ENCODE assay signal across 16 cellular contexts in the genomic region with DNA sequence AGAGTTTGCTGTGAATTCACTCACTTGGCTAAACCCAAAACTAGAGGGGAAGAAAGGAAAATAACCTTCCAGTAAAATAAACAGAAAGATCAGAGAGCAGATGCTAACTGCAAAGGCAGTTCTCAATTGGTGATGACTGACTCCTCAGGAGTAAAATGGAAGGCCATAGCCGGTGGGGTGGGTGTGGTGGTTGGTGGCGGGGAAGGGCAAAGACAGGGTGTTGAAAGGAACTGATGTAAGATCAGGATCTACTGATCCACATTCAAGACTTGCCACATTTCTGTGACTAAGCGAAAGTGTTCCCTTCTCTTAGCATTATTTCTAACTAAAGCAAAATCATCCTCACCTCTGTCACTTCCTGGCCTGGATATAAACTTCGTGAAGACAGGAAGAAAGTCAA. TPM values are rescaled to one million over a fixed set of nuclear protein-coding genes. Genes with fewer than 3 reads are reported as not detected.
DNase-seq lines count a peak whose midpoint lies in the region; ATAC-seq and TF ChIP-seq lines count a peak whose summit lies in the region.
"Had no signal": no experiment of that assay in that cellular context is flagged by ENCODE, and none has a peak within 500 bp of the region (broad histone marks: within the 10 kb centered on the region; RNA-seq: fewer than 3 reads in every experiment).

No MANE protein-coding gene starts in this region.

- H3K27ac ChIP-seq in CD4-positive, alpha-beta memory T cell (ENCODE audit: low read depth, low read length), result no peak overlapping the region
- H3K27ac ChIP-seq in naive thymus-derived CD4-positive, alpha-beta T cell (ENCODE audit: low read depth, low read length), result no peak overlapping the region
- H3K27ac ChIP-seq: BLaER1 treated with 17β-estradiol and CSF1 and Interleukin-3, amounts not matched to agents 10 nM and 100 nM had no signal

- H3K9me3 Mint-ChIP-seq in CD4-positive, alpha-beta memory T cell, result peaks cover 0 to 3% (median 0%) of the 10 kb centered on the region in 8 donors
- H3K9me3 Mint-ChIP-seq in activated naive CD8-positive, alpha-beta T cell (ENCODE audit: low read depth), result no peaks in the 10 kb centered on the region
- no peaks in the 10 kb centered on the region for H3K9me3 Mint-ChIP-seq in naive thymus-derived CD4-positive, alpha-beta T cell
- no peaks in the 10 kb centered on the region for H3K9me3 Mint-ChIP-seq in type B pancreatic cell
- no peaks in the 10 kb centered on the region for H3K9me3 Mint-ChIP-seq in activated CD8-positive, alpha-beta memory T cell treated with anti-CD3 and anti-CD28 coated beads, Interleukin-2, amount 10 ng/mL, durations not matched to agents 7 days and 5 days (ENCODE audit: low read depth)
- H3K9me3 Mint-ChIP-seq: WTC11 had no signal

- H3K27me3 ChIP-seq in CD4-positive, alpha-beta memory T cell (ENCODE audit: insufficient read depth, low read length), result no peaks in the 10 kb centered on the region
- H3K27me3 ChIP-seq in naive thymus-derived CD4-positive, alpha-beta T cell (ENCODE audit: control insufficient read depth in 2 of 2, insufficient read depth in 2 of 2, low read length in 2 of 2), result no peaks in the 10 kb centered on the region
- H3K27me3 ChIP-seq: BLaER1 treated with 17β-estradiol and CSF1 and Interleukin-3, amounts not matched to agents 10 nM and 100 nM; pancreas had no signal

- peak overlapping the region in 4 of 8 donors; percentile 23 to 53 (median 26) for H3K4me3 Mint-ChIP-seq in CD4-positive, alpha-beta memory T cell
- no peak overlapping the region for H3K4me3 Mint-ChIP-seq in activated naive CD8-positive, alpha-beta T cell
- peak overlapping the region in 9 of 10 donors; percentile 17 to 65 (median 45) for H3K4me3 Mint-ChIP-seq in naive thymus-derived CD4-positive, alpha-beta T cell
- H3K4me3 Mint-ChIP-seq in type B pancreatic cell, result no peak overlapping the region
- H3K4me3 Mint-ChIP-seq in activated CD8-positive, alpha-beta memory T cell treated with anti-CD3 and anti-CD28 coated beads, Interleukin-2, amount 10 ng/mL, durations not matched to agents 7 days and 5 days, result no peak overlapping the region
- H3K4me3 Mint-ChIP-seq: WTC11 had no signal

- POLR2A ChIA-PET in CD4-positive, alpha-beta memory T cell (lab: Charles Lee; ENCODE audit: partially characterized antibody), result interaction anchor here (1.0 to 7.3 kb wide), 6 partner anchors 8 to 89 kb away, joined by 3 to 86 read pairs (median 3); partner anchors contain the start of gene TC2N
- POLR2A ChIA-PET in naive thymus-derived CD4-positive, alpha-beta T cell (lab: Charles Lee), result interaction anchor here (0.7 to 9.9 kb wide), 10 partner anchors 9 to 64 kb away, joined by 3 to 131 read pairs (median 4); partner anchors contain the start of gene TC2N

- H3K9me3 ChIP-seq in CD4-positive, alpha-beta memory T cell (ENCODE audit: control insufficient read depth in 1 of 2, low read length in 2 of 2), result no peaks in the 10 kb centered on the region
- no peaks in the 10 kb centered on the region for H3K9me3 ChIP-seq in naive thymus-derived CD4-positive, alpha-beta T cell (ENCODE audit: control insufficient read depth in 2 of 3, low read length in 3 of 3)
- H3K9me3 ChIP-seq: BLaER1 treated with 17β-estradiol and CSF1 and Interleukin-3, amounts not matched to agents 10 nM and 100 nM; pancreas had no signal

- peaks cover 54% of the 10 kb centered on the region for H3K4me1 ChIP-seq in CD4-positive, alpha-beta memory T cell (ENCODE audit: insufficient read depth, low read length)
- peaks cover 33 to 37% of the 10 kb centered on the region in 2 donors for H3K4me1 ChIP-seq in naive thymus-derived CD4-positive, alpha-beta T cell (ENCODE audit: control insufficient read depth in 2 of 2, insufficient read depth in 2 of 2, low read length in 2 of 2)
- H3K4me1 ChIP-seq: BLaER1 treated with 17β-estradiol and CSF1 and Interleukin-3, amounts not matched to agents 10 nM and 100 nM had no signal

- DNase-seq in CD4-positive, alpha-beta memory T cell, result no peak
- DNase-seq in NCI-H460 (ENCODE audit: extremely low read depth, low read depth), result peak; percentile 26
- DNase-seq in naive thymus-derived CD4-positive, alpha-beta T cell, result peak in 2 of 9 donors; percentile 18 to 24
- DNase-seq in type B pancreatic cell (ENCODE audit: extremely low spot score, unreplicated experiment), result no peak
- no peak for DNase-seq in activated CD8-positive, alpha-beta memory T cell treated with anti-CD3 and anti-CD28 coated beads, Interleukin-2, amount 10 ng/mL, durations not matched to agents 7 days and 5 days
- DNase-seq in COLO668 (lab: John Stamatoyannopoulos, UW; ENCODE audit: unreplicated experiment), result no peak
- DNase-seq: activated effector memory CD4-positive, alpha-beta T cell treated with anti-CD3 and anti-CD28 coated beads, Interleukin-2, amount 50 U/mL, for 16 hours; central memory CD4-positive, alpha-beta T cell; islet precursor cell; NCI-H1417 treated with DMSO at 0.1 percent for 48 hours; pancreas had no signal

- H3K4me3 ChIP-seq in CD4-positive, alpha-beta memory T cell (ENCODE audit: low read length in 2 of 2), result no peak overlapping the region
- no peak overlapping the region for H3K4me3 ChIP-seq in naive thymus-derived CD4-positive, alpha-beta T cell (ENCODE audit: low read length)
- H3K4me3 ChIP-seq: BLaER1 treated with 17β-estradiol and CSF1 and Interleukin-3, amounts not matched to agents 10 nM and 100 nM; pancreas; smooth muscle cell had no signal

- H3K27me3 Mint-ChIP-seq in CD4-positive, alpha-beta memory T cell, result no peaks in the 10 kb centered on the region
- no peaks in the 10 kb centered on the region for H3K27me3 Mint-ChIP-seq in activated naive CD8-positive, alpha-beta T cell
- no peaks in the 10 kb centered on the region for H3K27me3 Mint-ChIP-seq in naive thymus-derived CD4-positive, alpha-beta T cell
- peaks cover 10% of the 10 kb centered on the region for H3K27me3 Mint-ChIP-seq in type B pancreatic cell
- no peaks in the 10 kb centered on the region for H3K27me3 Mint-ChIP-seq in activated CD8-positive, alpha-beta memory T cell treated with anti-CD3 and anti-CD28 coated beads, Interleukin-2, amount 10 ng/mL, durations not matched to agents 7 days and 5 days

- peak; percentile 57 for ATAC-seq in naive thymus-derived CD4-positive, alpha-beta T cell
- no peak for ATAC-seq in GM19452 (IDR thresholded peaks at IDR 0.05; ENCODE audit: unreplicated experiment)
- no peak for ATAC-seq in activated CD8-positive, alpha-beta memory T cell treated with anti-CD3 and anti-CD28 coated beads, Interleukin-2, amount 10 ng/mL, durations not matched to agents 7 days and 5 days
- ATAC-seq: pancreas had no signal

- no peak for TF ChIP-seq CTCF in type B pancreatic cell (conservative IDR thresholded peaks at IDR 0.05)

- peaks cover 27 to 67% (median 47%) of the 10 kb centered on the region in 4 donors for H3K4me1 Mint-ChIP-seq in CD4-positive, alpha-beta memory T cell
- peaks cover 59% of the 10 kb centered on the region for H3K4me1 Mint-ChIP-seq in activated naive CD8-positive, alpha-beta T cell (ENCODE audit: low read depth)
- peaks cover 30 to 77% (median 65%) of the 10 kb centered on the region in 7 donors for H3K4me1 Mint-ChIP-seq in naive thymus-derived CD4-positive, alpha-beta T cell
- H3K4me1 Mint-ChIP-seq in type B pancreatic cell (ENCODE audit: unreplicated experiment), result peaks cover 6% of the 10 kb centered on the region
- H3K4me1 Mint-ChIP-seq in activated CD8-positive, alpha-beta memory T cell treated with anti-CD3 and anti-CD28 coated beads, Interleukin-2, amount 10 ng/mL, durations not matched to agents 7 days and 5 days, result peaks cover 34% of the 10 kb centered on the region

- H3K36me3 ChIP-seq in CD4-positive, alpha-beta memory T cell (ENCODE audit: insufficient read depth, low read length), result no peaks in the 10 kb centered on the region
- H3K36me3 ChIP-seq in naive thymus-derived CD4-positive, alpha-beta T cell (ENCODE audit: control insufficient read depth in 2 of 3, insufficient read depth in 3 of 3, low read length in 3 of 3), result no peaks in the 10 kb centered on the region
- H3K36me3 ChIP-seq: BLaER1 treated with 17β-estradiol and CSF1 and Interleukin-3, amounts not matched to agents 10 nM and 100 nM; pancreas had no signal

- H3K27ac Mint-ChIP-seq in CD4-positive, alpha-beta memory T cell, result peak overlapping the region in 5 of 7 donors; percentile 8 to 62 (median 53)
- peak overlapping the region; percentile 85 for H3K27ac Mint-ChIP-seq in activated naive CD8-positive, alpha-beta T cell
- peak overlapping the region; percentile 38 to 90 (median 72) for H3K27ac Mint-ChIP-seq in naive thymus-derived CD4-positive, alpha-beta T cell
- no peak overlapping the region for H3K27ac Mint-ChIP-seq in type B pancreatic cell
- H3K27ac Mint-ChIP-seq in activated CD8-positive, alpha-beta memory T cell treated with anti-CD3 and anti-CD28 coated beads, Interleukin-2, amount 10 ng/mL, durations not matched to agents 7 days and 5 days, result no peak overlapping the region
- H3K27ac Mint-ChIP-seq: WTC11 had no signal

- H3K36me3 Mint-ChIP-seq in CD4-positive, alpha-beta memory T cell, result no peaks in the 10 kb centered on the region
- no peaks in the 10 kb centered on the region for H3K36me3 Mint-ChIP-seq in activated naive CD8-positive, alpha-beta T cell
- peaks cover 0 to 7% (median 0%) of the 10 kb centered on the region in 5 donors for H3K36me3 Mint-ChIP-seq in naive thymus-derived CD4-positive, alpha-beta T cell
- H3K36me3 Mint-ChIP-seq in type B pancreatic cell, result no peaks in the 10 kb centered on the region
- H3K36me3 Mint-ChIP-seq in activated CD8-positive, alpha-beta memory T cell treated with anti-CD3 and anti-CD28 coated beads, Interleukin-2, amount 10 ng/mL, durations not matched to agents 7 days and 5 days, result peaks cover 1% of the 10 kb centered on the region
- H3K36me3 Mint-ChIP-seq: WTC11 had no signal

- CTCF ChIA-PET in CD4-positive, alpha-beta memory T cell (lab: Charles Lee; ENCODE audit: partially characterized antibody), result interaction anchor here (0.8 to 7.9 kb wide), 5 partner anchors 10 to 54 kb away, joined by 3 to 46 read pairs (median 16); partner anchors contain the start of gene TC2N
- CTCF ChIA-PET in naive thymus-derived CD4-positive, alpha-beta T cell (lab: Charles Lee), result interaction anchor here (0.8 to 1.1 kb wide), 4 partner anchors 8 to 244 kb away, joined by 3 read pairs; partner anchors contain the start of gene TC2N
- CTCF ChIA-PET in activated CD8-positive, alpha-beta memory T cell treated with anti-CD3 and anti-CD28 coated beads, Interleukin-2, amount 10 ng/mL, durations not matched to agents 7 days and 5 days (lab: Charles Lee), result interaction anchor here (2.2 to 2.3 kb wide), 2 partner anchors 18 to 29 kb away, joined by 7 to 8 read pairs; no protein-coding TSS in a partner anchor

- intact Hi-C loops in CD4-positive, alpha-beta memory T cell (cut with micrococcal nuclease), result loop anchor here (5.0 kb wide), 2 partner anchors 56 to 106 kb away; no protein-coding TSS in a partner anchor
- intact Hi-C loops in naive thymus-derived CD4-positive, alpha-beta T cell (cut with micrococcal nuclease), result loop anchor here (5.0 to 10.0 kb wide), 2 partner anchors 59 to 176 kb away; no protein-coding TSS in a partner anchor

RNA-seq across cellular contexts. Expression of gene TC2N, which starts 26.3 kb away (rescaled TPM):
- total RNA-seq in CD4-positive, alpha-beta memory T cell, result 100 to 1,000 TPM; 320 to 325 TPM
- 100 to 1,000 TPM; 234 to 261 TPM for polyA plus RNA-seq in CD4-positive, alpha-beta memory T cell
- total RNA-seq in NCI-H460 (2014; rRNA removed; shearing (Covaris generic)), result 13.0 and 14.8 TPM in 2 replicates
- polyA plus RNA-seq in NCI-H460 (2014; cell fraction: nucleus; rRNA removed), result 15.7 and 23.2 TPM in 2 replicates
- 100 to 1,000 TPM; 158 to 301 (median 246) TPM for total RNA-seq in naive thymus-derived CD4-positive, alpha-beta T cell
- polyA plus RNA-seq in naive thymus-derived CD4-positive, alpha-beta T cell, result 100 to 1,000 TPM; 167 to 193 TPM
- total RNA-seq in type B pancreatic cell (ENCODE audit: low replicate concordance), result 19.4 and 42.2 TPM in 2 replicates
- total RNA-seq in activated CD8-positive, alpha-beta memory T cell treated with anti-CD3 and anti-CD28 coated beads, Interleukin-2, amount 10 ng/mL, durations not matched to agents 7 days and 5 days, result 10 to 100 TPM; 46.3 to 86.0 TPM

RNA-seq across cellular contexts. Expression of gene FBLN5, which starts 53.8 kb away (rescaled TPM):
- 1 to 10 TPM; 7.9 to 8.0 TPM for total RNA-seq in CD4-positive, alpha-beta memory T cell
- polyA plus RNA-seq in CD4-positive, alpha-beta memory T cell, result 10 to 100 TPM; 23.7 TPM
- 2.0 and 2.4 TPM in 2 replicates for total RNA-seq in NCI-H460 (2014; rRNA removed; shearing (Covaris generic))
- 1.2 and 1.9 TPM in 2 replicates for polyA plus RNA-seq in NCI-H460 (2014; cell fraction: nucleus; rRNA removed)
- 10 to 100 TPM in 2 of 5 experiments, 1 to 10 TPM in 3; 2.9 to 11.7 (median 7.2) TPM for total RNA-seq in naive thymus-derived CD4-positive, alpha-beta T cell
- polyA plus RNA-seq in naive thymus-derived CD4-positive, alpha-beta T cell, result 10 to 100 TPM; 30.5 to 53.3 TPM
- 1.9 and 14.1 TPM in 2 replicates for total RNA-seq in type B pancreatic cell (ENCODE audit: low replicate concordance)
- total RNA-seq in activated CD8-positive, alpha-beta memory T cell treated with anti-CD3 and anti-CD28 coated beads, Interleukin-2, amount 10 ng/mL, durations not matched to agents 7 days and 5 days, result under 1 TPM; 0.23 to 0.73 TPM

Comparison
In these comparisons a context has a peak if more than half of its experiments do, and no peak if none do; other contexts are left out.
1. H3K27ac Mint-ChIP-seq: peak in CD4-positive, alpha-beta memory T cell (5 of 7), activated naive CD8-positive, alpha-beta T cell (single experiment) and naive thymus-derived CD4-positive, alpha-beta T cell (9 of 9); none in type B pancreatic cell (single experiment) and activated CD8-positive, alpha-beta memory T cell treated with anti-CD3 and anti-CD28 coated beads, Interleukin-2, amount 10 ng/mL, durations not matched to agents 7 days and 5 days (single experiment).
2. H3K4me3 Mint-ChIP-seq: peak in naive thymus-derived CD4-positive, alpha-beta T cell (9 of 10); none in activated naive CD8-positive, alpha-beta T cell (single experiment), type B pancreatic cell (single experiment) and activated CD8-positive, alpha-beta memory T cell treated with anti-CD3 and anti-CD28 coated beads, Interleukin-2, amount 10 ng/mL, durations not matched to agents 7 days and 5 days (single experiment).